In the genomic region with DNA sequence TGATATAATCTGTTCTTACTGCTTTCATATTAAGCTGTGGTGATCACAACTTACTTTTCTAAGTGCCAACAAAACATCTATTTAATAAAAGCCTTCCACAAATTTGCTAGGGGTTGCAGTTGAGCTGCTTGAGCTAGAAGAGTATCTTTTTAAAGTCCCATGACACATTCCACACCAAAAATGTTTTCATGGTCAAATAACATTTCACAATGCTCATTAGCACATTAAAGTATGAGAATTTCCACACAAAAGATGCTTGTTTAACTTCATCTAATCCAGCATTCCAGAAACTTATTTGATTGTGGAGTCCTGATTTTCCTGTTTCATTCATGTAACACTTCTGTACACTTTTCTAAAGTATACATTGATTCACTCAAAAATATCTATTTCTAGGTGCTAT, we compare ENCODE assay signal across 8 cellular contexts.
"Had no signal": no experiment of that assay in that cellular context is flagged by ENCODE, and none has a peak within 500 bp of the region (broad histone marks: within the 10 kb centered on the region; RNA-seq: fewer than 3 reads in every experiment).

No MANE protein-coding gene starts in this region.

- H3K27ac ChIP-seq: GM23248 had no signal

- DNase-seq: GM23248, GOT3, H7, HFFc6, IMR-90 had no signal

- H3K9me3 ChIP-seq: HAP-1 had no signal

- H3K27ac Mint-ChIP-seq: HFFc6 had no signal

- H3K4me3 Mint-ChIP-seq: HFFc6 had no signal

- H3K36me3 ChIP-seq: HAP-1 had no signal

- ATAC-seq: HCT116, K562 had no signal

- H3K4me3 ChIP-seq: GM23248, HAP-1, K562 had no signal
